Comparison of ENCODE assay signal across 7 cellular contexts in genomic region chr12:12976366-12976765, GRCh38. TPM values are rescaled to one million over a fixed set of nuclear protein-coding genes. Genes with fewer than 3 reads are reported as not detected.
A peak's percentile ranks its signal among the peaks of the same experiment; 100 is the strongest.
DNase-seq lines count a peak whose midpoint lies in the region; ATAC-seq, FAIRE-seq and TF ChIP-seq lines count a peak whose summit lies in the region.

No MANE protein-coding gene starts in this region.

- H3K4me1 ChIP-seq in lung (ENCODE audit: control insufficient read depth in 2 of 2, insufficient read depth in 2 of 2, low read length in 2 of 2) (peaks cover 0 to 2% of the 10 kb centered on the region in 2 donors), SJCRH30 (no peaks in the 10 kb centered on the region)

- H3K27me3 ChIP-seq in lung (ENCODE audit: control insufficient read depth, insufficient read depth) (no peaks in the 10 kb centered on the region), SJCRH30 (no peaks in the 10 kb centered on the region)

- DNase-seq in LoVo (ENCODE audit: low spot score) (peak; percentile 13), dedifferentiated amniotic fluid mesenchymal stem cell (ENCODE audit: extremely low spot score) (peak; percentile 87), lung (ENCODE audit: low spot score) (no peak), urothelium cell line (ENCODE audit: low spot score) (peak; percentile 60), NAMALWA (ENCODE audit: low spot score) (no peak), DMS153 (lab: John Stamatoyannopoulos, UW) (no peak), SJCRH30 (no peak)

- 66 to 91% methylated on average over 2 of the region's 2 CpGs for WGBS in lung, 2 donors

- peak; percentile 64 for ATAC-seq in lung (ENCODE audit: insufficient read depth, low FRiP score)

- peaks cover 28 to 39% of the 10 kb centered on the region in 2 donors for H3K36me3 ChIP-seq in lung (ENCODE audit: control insufficient read depth in 2 of 2, insufficient read depth in 2 of 2, low read length in 2 of 2)
- H3K36me3 ChIP-seq in SJCRH30, result peaks cover 11% of the 10 kb centered on the region

- TF ChIP-seq CTCF in lung (IDR thresholded peaks at IDR 0.05; ENCODE audit: control extremely low read depth, extremely low read depth), result no peak

- H3K27ac ChIP-seq in lung (ENCODE audit: low read depth in 1 of 2, low read length in 1 of 2) (no peak overlapping the region), SJCRH30 (no peak overlapping the region)

- H3K9me3 ChIP-seq in lung (ENCODE audit: control insufficient read depth in 2 of 2, insufficient read depth in 1 of 2, low read length in 1 of 2), result peaks cover 4 to 6% of the 10 kb centered on the region in 2 donors
- H3K9me3 ChIP-seq in SJCRH30 (replicated peaks), result no peaks in the 10 kb centered on the region

- no peak overlapping the region for H3K4me3 ChIP-seq in lung
- H3K4me3 ChIP-seq in SJCRH30, result no peak overlapping the region

- peak; percentile 61 for FAIRE-seq in urothelium cell line (lab: Jason Lieb, UNC)

RNA-seq across cellular contexts. Expression of gene HEBP1, which starts 23.7 kb away (rescaled TPM):
- 10 to 100 TPM; 40.5 to 62.7 TPM for total RNA-seq in lung
- polyA plus RNA-seq in lung, result 10 to 100 TPM; 48.2 to 59.1 TPM
- 9.0 and 9.1 TPM in 2 replicates for total RNA-seq in SJCRH30 (2014; rRNA removed; shearing (Covaris generic))

RNA-seq across cellular contexts. Expression of gene GPRC5D, which starts 24.4 kb away (rescaled TPM):
- not detected for total RNA-seq in lung
- polyA plus RNA-seq in lung, result under 1 TPM; 0.14 to 0.30 TPM
- total RNA-seq in SJCRH30 (2014; rRNA removed; shearing (Covaris generic)), result not detected in 2 replicates

Comparison
In these comparisons a context has a peak if more than half of its experiments do, and no peak if none do; other contexts are left out.
1. DNase-seq: peak in LoVo (single experiment), dedifferentiated amniotic fluid mesenchymal stem cell (single experiment) and urothelium cell line (single experiment); none in lung (single experiment), NAMALWA (single experiment), DMS153 (single experiment) and SJCRH30 (0 of 2).